Comparison of ENCODE assay signal across 8 cellular contexts in the genomic region with DNA sequence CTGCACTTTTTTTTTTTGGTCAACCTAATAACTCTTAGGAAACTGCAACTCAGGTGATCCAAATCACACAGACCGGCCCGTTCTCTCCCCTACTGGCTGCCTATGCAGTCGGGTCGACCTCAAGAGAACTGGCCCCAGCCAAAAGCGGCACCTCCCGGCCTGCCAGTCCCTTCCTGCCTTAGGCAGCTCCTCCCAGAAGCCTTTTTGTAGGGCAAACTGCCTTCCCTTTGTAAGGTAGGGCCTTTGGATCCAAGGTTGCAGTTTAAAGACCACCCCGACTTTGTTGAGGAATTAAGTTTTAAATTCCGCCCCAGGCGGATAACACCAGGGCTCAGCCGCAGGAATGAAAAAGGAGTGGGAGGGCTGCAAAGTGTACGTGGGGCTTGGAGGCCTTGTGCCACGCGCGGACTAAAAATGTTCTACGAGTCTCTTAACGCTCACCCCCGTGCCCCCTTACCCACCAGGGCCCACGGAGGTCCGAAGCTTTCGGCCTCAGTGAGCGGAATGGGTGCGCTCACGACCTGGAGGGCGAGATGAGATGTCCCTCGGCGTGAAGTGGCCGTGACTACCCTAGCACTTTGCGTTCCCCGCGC. TPM values are rescaled to one million over a fixed set of nuclear protein-coding genes. Genes with fewer than 3 reads are reported as not detected.
DNase-seq lines count a peak whose midpoint lies in the region; ATAC-seq, FAIRE-seq and TF ChIP-seq lines count a peak whose summit lies in the region.

No MANE protein-coding gene starts in this region.

- H3K27ac ChIP-seq in A673 (ENCODE audit: low read depth, low read length, poor library complexity, severe bottlenecking) (peak overlapping the region; percentile 94), kidney (ENCODE audit: low read depth in 2 of 2, low read length in 2 of 2) (peak overlapping the region; percentile 14 to 16)

- DNase-seq in A673 (ENCODE audit: low spot score) (peak; percentile 39), GM19239 (ENCODE audit: insufficient read length, low spot score) (peak; percentile 22), NCI-H69 (lab: John Stamatoyannopoulos, UW) (peak; percentile 25), astrocyte of the spinal cord (ENCODE audit: low read depth, low spot score) (peak; percentile 26), kidney (no peak), AG08396 (ENCODE audit: low spot score) (no peak)
- DNase-seq in stimulated activated CD4-positive, alpha-beta T cell treated with anti-CD3 and anti-CD28 coated beads, Interleukin-4, amount 100 ng/mL, for 24 hours: peak; percentile 17

- peak overlapping the region; percentile 57 to 77 for H3K9ac ChIP-seq in kidney (ENCODE audit: low read length in 2 of 2)

- in situ Hi-C loops in astrocyte of the spinal cord (cut with HindIII; ENCODE audit: low sequenced_read_pairs): no loop called here

- H3K36me3 ChIP-seq in A673 (ENCODE audit: insufficient read depth, low read length, poor library complexity, severe bottlenecking) (peaks cover 33% of the 10 kb centered on the region), kidney (ENCODE audit: control insufficient read depth in 1 of 2, insufficient read depth in 2 of 2, low read length in 2 of 2) (peaks cover 14 to 17% of the 10 kb centered on the region in 2 donors)

- TF ChIP-seq CTCF in A673 (conservative IDR thresholded peaks at IDR 0.05; ENCODE audit: low read depth, low read length) (no peak), astrocyte of the spinal cord (IDR thresholded peaks at IDR 0.05; ENCODE audit: low read depth, low read length) (no peak), kidney (IDR thresholded peaks at IDR 0.05; ENCODE audit: borderline replicate concordance, extremely low read depth, insufficient read depth) (no peak)

- intact Hi-C loops in A673 (cut with micrococcal nuclease; ENCODE audit: unreplicated experiment): no loop called here
- intact Hi-C loops in kidney (cut with DNase I): no loop called here

- no peak for FAIRE-seq in GM19239 (lab: Jason Lieb, UNC)
- no peak for FAIRE-seq in kidney (lab: Jason Lieb, UNC)

- no peaks in the 10 kb centered on the region for H3K27me3 ChIP-seq in A673 (replicated peaks; ENCODE audit: insufficient read depth, low read depth, low read length, poor library complexity)

- H3K9me3 ChIP-seq in A673 (ENCODE audit: low read depth, low read length, poor library complexity, severe bottlenecking): no peaks in the 10 kb centered on the region
- H3K9me3 ChIP-seq in kidney (ENCODE audit: control insufficient read depth in 1 of 2, low read length in 2 of 2): no peaks in the 10 kb centered on the region

- H3K4me1 ChIP-seq in A673 (ENCODE audit: insufficient read depth, low read length, poor library complexity, severe bottlenecking) (peaks cover 23% of the 10 kb centered on the region), kidney (ENCODE audit: control insufficient read depth in 1 of 2, insufficient read depth in 1 of 2, low read depth in 1 of 2, low read length in 2 of 2) (peaks cover 0 to 10% of the 10 kb centered on the region in 2 donors)

- TSS peak; percentile 72 for BruUV-seq in A673 (replicated peaks; lab: Mats Ljungman, UMichigan)

- no peak for ATAC-seq in GM18867 (IDR thresholded peaks at IDR 0.05; ENCODE audit: unreplicated experiment)

- POLR2A ChIA-PET in A673 (lab: Charles Lee; ENCODE audit: low non-redundant PET): interaction anchor here (0.6 to 1.0 kb wide), 3 partner anchors 56 to 324 kb away, joined by 3 to 9 read pairs (median 8); a partner anchor contains a TSS

- H3K4me3 ChIP-seq in A673 (ENCODE audit: low read depth, low read length, poor library complexity, severe bottlenecking) (peak overlapping the region; percentile 98), astrocyte of the spinal cord (ENCODE audit: low read depth, low read length) (peak overlapping the region; percentile 62), kidney (ENCODE audit: low read length in 2 of 2) (peak overlapping the region; percentile 71 to 76)

- CTCF ChIA-PET in A673 (lab: Charles Lee): interaction anchor here (1.6 kb wide), 1 partner anchor 228 kb away, joined by 5 read pairs; no protein-coding TSS in a partner anchor

RNA-seq across cellular contexts. Expression of a gene that starts 0.6 kb away (rescaled TPM):
- 26.8 and 30.7 TPM in 2 replicates for total RNA-seq in A673 (2021)
- 21.3 TPM for total RNA-seq in kidney
- polyA plus RNA-seq in kidney (ENCODE audit: insufficient read depth, low read depth, low replicate concordance): 15.3 TPM

RNA-seq across cellular contexts. Expression of a gene that starts 56.7 kb away (rescaled TPM):
- 64.5 and 68.7 TPM in 2 replicates for total RNA-seq in A673 (2021)
- 35.2 TPM for total RNA-seq in kidney
- polyA plus RNA-seq in kidney (ENCODE audit: insufficient read depth, low read depth, low replicate concordance): 11.3 TPM

Comparison
In these comparisons a context has a peak if more than half of its experiments do, and no peak if none do; other contexts are left out.
1. DNase-seq: peak in A673 (single experiment), GM19239 (single experiment), NCI-H69 (single experiment), astrocyte of the spinal cord (single experiment) and stimulated activated CD4-positive, alpha-beta T cell treated with anti-CD3 and anti-CD28 coated beads, Interleukin-4, amount 100 ng/mL, for 24 hours (single experiment); none in kidney (single experiment) and AG08396 (single experiment).
2. Peak in every context shown above with its lines, with median percentiles within 50 percentile points of each other: H3K4me3 ChIP-seq.